Comparison of ENCODE assay signal across 8 cellular contexts in genomic region chr20:63659370-63659769, GRCh38. TPM values are rescaled to one million over a fixed set of nuclear protein-coding genes. Genes with fewer than 3 reads are reported as not detected.
A peak's percentile ranks its signal among the peaks of the same experiment; 100 is the strongest.
DNase-seq lines count a peak whose midpoint lies in the region; ATAC-seq and TF ChIP-seq lines count a peak whose summit lies in the region.

No MANE protein-coding gene starts in this region.

- no peaks in the 10 kb centered on the region for H3K36me3 ChIP-seq in endocrine pancreas (ENCODE audit: control insufficient read depth, insufficient read depth, low read length)
- H3K36me3 ChIP-seq in neuron (ENCODE audit: insufficient read depth, low read length), result peaks cover 20% of the 10 kb centered on the region

- peak overlapping the region; percentile 15 to 98 (median 90) for H3K27ac Mint-ChIP-seq in CD14-positive monocyte

- H3K36me3 Mint-ChIP-seq in CD14-positive monocyte, result peaks cover 33 to 42% of the 10 kb centered on the region in 2 donors

- peaks cover 0 to 1% (median 0%) of the 10 kb centered on the region in 7 donors for H3K9me3 Mint-ChIP-seq in CD14-positive monocyte

- DNase-seq in CD14-positive monocyte (ENCODE audit: low spot score) (no peak), NB4 (ENCODE audit: low read depth) (no peak), NCI-H1436 treated with DMSO at 0.1 percent for 48 hours (lab: John Stamatoyannopoulos, UW) (no peak), NOMO-1 treated with dmso at 0.1 percent for 144 hours (lab: John Stamatoyannopoulos, UW; ENCODE audit: unreplicated experiment) (no peak)
- DNase-seq in stimulated activated CD4-positive, alpha-beta T cell treated with anti-CD3 and anti-CD28 coated beads, Interleukin-2, amount 100 ng/mL, for 48 hours, result no peak

- H3K4me1 Mint-ChIP-seq in CD14-positive monocyte, result peaks cover 28% of the 10 kb centered on the region

- H3K4me3 Mint-ChIP-seq in CD14-positive monocyte, result peak overlapping the region; percentile 95 to 96

- no peak overlapping the region for H2AFZ ChIP-seq in neuron (ENCODE audit: low read depth, low read length)

- peaks cover 3% of the 10 kb centered on the region in 3 donors for H3K27me3 Mint-ChIP-seq in CD14-positive monocyte (ENCODE audit: low read depth in 3 of 3)

- no peaks in the 10 kb centered on the region for H3K4me1 ChIP-seq in endocrine pancreas (ENCODE audit: control insufficient read depth, insufficient read depth, low read length)
- peaks cover 19% of the 10 kb centered on the region for H3K4me1 ChIP-seq in neuron (ENCODE audit: insufficient read depth, low read length)

- no peak for TF ChIP-seq POLR2A in NB4 (IDR thresholded peaks at IDR 0.05; ENCODE audit: extremely low read depth, insufficient read length)

- TF ChIP-seq CTCF in CD14-positive monocyte (IDR thresholded peaks at IDR 0.05) (no peak), NB4 (IDR thresholded peaks at IDR 0.05; ENCODE audit: low read depth, low read length) (no peak)

- H3K27me3 ChIP-seq in endocrine pancreas (ENCODE audit: control insufficient read depth, insufficient read depth, low read length) (no peaks in the 10 kb centered on the region), neuron (ENCODE audit: insufficient read depth, low read length) (no peaks in the 10 kb centered on the region)

- H3K9me3 ChIP-seq in endocrine pancreas (ENCODE audit: control insufficient read depth, low read length) (no peaks in the 10 kb centered on the region), neuron (ENCODE audit: low read length) (no peaks in the 10 kb centered on the region)

- ATAC-seq in GM18909 (IDR thresholded peaks at IDR 0.05; ENCODE audit: poor library complexity, unreplicated experiment), result no peak

- H3K4me3 ChIP-seq in NB4 (ENCODE audit: low read depth, low read length) (peak overlapping the region; percentile 92), endocrine pancreas (ENCODE audit: control insufficient read depth, insufficient read depth, low read length) (peak overlapping the region; percentile 45), neuron (ENCODE audit: low read length) (peak overlapping the region; percentile 85)

- H3K9ac ChIP-seq in endocrine pancreas (ENCODE audit: control insufficient read depth, insufficient read depth, low read length), result no peak overlapping the region

- intact Hi-C loops in CD14-positive monocyte (cut with micrococcal nuclease), result loop anchor here (2.0 to 5.0 kb wide), 3 partner anchors 48 to 83 kb away; partner anchors contain the start of genes ZGPAT (in 2 of the 2) and ARFRP1 (in 1 of the 2)

RNA-seq across cellular contexts. Expression of gene RTEL1, which starts 1.3 kb away (rescaled TPM):
- polyA plus RNA-seq in CD14-positive monocyte, result 1 to 10 TPM; 1.0 to 4.8 TPM

RNA-seq across cellular contexts. Expression of gene STMN3, which starts 6.1 kb away (rescaled TPM):
- polyA plus RNA-seq in CD14-positive monocyte, result under 1 TPM; 0.10 to 0.15 TPM

RNA-seq across cellular contexts. Expression of gene GMEB2, which starts 32.5 kb away (rescaled TPM):
- 1 to 10 TPM; 2.7 to 3.8 TPM for polyA plus RNA-seq in CD14-positive monocyte

RNA-seq across cellular contexts. Expression of gene TNFRSF6B, which starts 37.1 kb away (rescaled TPM):
- not detected for polyA plus RNA-seq in CD14-positive monocyte

RNA-seq across cellular contexts. Expression of gene ARFRP1, which starts 48.4 kb away (rescaled TPM):
- polyA plus RNA-seq in CD14-positive monocyte, result 10 to 100 TPM; 18.2 to 20.7 TPM
